15 cellular contexts compared by ENCODE assay signal in genomic region chr2:12479042-12479601, GRCh38.
DNase-seq lines count a peak whose midpoint lies in the region; ATAC-seq, FAIRE-seq and TF ChIP-seq lines count a peak whose summit lies in the region.
"Had no signal": no experiment of that assay in that cellular context is flagged by ENCODE, and none has a peak within 500 bp of the region (broad histone marks: within the 10 kb centered on the region; RNA-seq: fewer than 3 reads in every experiment).

No MANE protein-coding gene starts in this region.

- no TSS peak for BruUV-seq in IMR-90 (replicated peaks; lab: Mats Ljungman, UMichigan)
- no TSS peak for BruUV-seq in endothelial cell of umbilical vein (replicated peaks; lab: Mats Ljungman, UMichigan)

- no peak overlapping the region for H2AFZ ChIP-seq in IMR-90 (replicated peaks; ENCODE audit: low read length, poor library complexity)
- peak overlapping the region; percentile 90 for H2AFZ ChIP-seq in endothelial cell of umbilical vein (ENCODE audit: low read depth, low read length)
- peak overlapping the region; percentile 4 for H2AFZ ChIP-seq in parathyroid adenoma

- intact Hi-C loops in IMR-90 (cut with micrococcal nuclease) (no loop called here), endothelial cell of umbilical vein (cut with micrococcal nuclease) (loop anchor here (1.0 kb wide), 1 partner anchor 76 kb away; no protein-coding TSS in a partner anchor), left ventricle myocardium superior (cut with micrococcal nuclease) (no loop called here), body of pancreas (cut with DNase I) (no loop called here)

- H4K20me1 ChIP-seq in IMR-90 (ENCODE audit: insufficient read depth, low read length) (no peaks in the 10 kb centered on the region), endothelial cell of umbilical vein (replicated peaks; ENCODE audit: control insufficient read depth, extremely low read depth, insufficient read depth, low read length) (no peaks in the 10 kb centered on the region)

- no peak; the same call in 1 of the 2 replicates for ATAC-seq in IMR-90 (ENCODE audit: low read depth)
- ATAC-seq in left ventricle myocardium superior = no peak
- no peak for ATAC-seq in body of pancreas

- H3K36me3 ChIP-seq in IMR-90 (ENCODE audit: control insufficient read depth, insufficient read depth, low read length) (no peaks in the 10 kb centered on the region), endothelial cell of umbilical vein (ENCODE audit: control insufficient read depth in 2 of 2, extremely low read depth in 1 of 2, insufficient read depth in 2 of 2, low read length in 2 of 2) (no peaks in the 10 kb centered on the region), parathyroid adenoma (ENCODE audit: control insufficient read depth, insufficient read depth, low read length) (no peaks in the 10 kb centered on the region), body of pancreas (replicated peaks in 1 of 2; ENCODE audit: insufficient read depth in 1 of 2, low read depth in 2 of 2) (no peaks in the 10 kb centered on the region)

- no peak overlapping the region for H3K23ac ChIP-seq in IMR-90 (ENCODE audit: low read depth, low read length)

- WGBS in IMR-90 (ENCODE audit: extremely low coverage in 2 of 2, insufficient read length in 1 of 2), 2 experiments = no CpG with 5 or more reads among the region's 3 CpGs
- WGBS in body of pancreas, 2 donors = 28 to 40% methylated on average over 3 of the region's 3 CpGs

- peak overlapping the region; percentile 62; the same call in 1 of the 2 replicates for H3K4ac ChIP-seq in IMR-90 (ENCODE audit: low read depth, low read length)

- no peak overlapping the region for H3K9ac ChIP-seq in IMR-90 (ENCODE audit: low read depth, low read length)
- peak overlapping the region; percentile 65 for H3K9ac ChIP-seq in endothelial cell of umbilical vein (replicated peaks; ENCODE audit: extremely low read depth, insufficient read depth, low read length)
- no peak overlapping the region for H3K9ac ChIP-seq in parathyroid adenoma
- H3K9ac ChIP-seq: KMS-11 had no signal

- H3K4me2 ChIP-seq in IMR-90 (ENCODE audit: low read depth, low read length) (peak overlapping the region; percentile 20; the same call in 1 of the 2 replicates), endothelial cell of umbilical vein (ENCODE audit: insufficient read depth, low read length) (peak overlapping the region; percentile 78), parathyroid adenoma (ENCODE audit: low read length) (no peak overlapping the region)
- H3K4me2 ChIP-seq: KMS-11 had no signal

- TF ChIP-seq RAD21 in IMR-90 (IDR thresholded peaks at IDR 0.05; ENCODE audit: low read length) = no peak

- H3K14ac ChIP-seq in IMR-90 (replicated peaks; ENCODE audit: low read depth, low read length) = peak overlapping the region; percentile 23

- dilution Hi-C loops in IMR-90 (cut with HindIII; ENCODE audit: low sequenced_read_pairs, unreplicated experiment) (no loop called here), endothelial cell of umbilical vein (cut with MboI; ENCODE audit: extremely low pct_ligation_motif_present, low sequenced_read_pairs) (no loop called here)

- TF ChIP-seq POLR2A in IMR-90 (IDR thresholded peaks at IDR 0.05; ENCODE audit: low read depth, low read length) (no peak), endothelial cell of umbilical vein (IDR thresholded peaks at IDR 0.05; ENCODE audit: low read depth, low read length) (no peak), body of pancreas (IDR thresholded peaks at IDR 0.05) (no peak)

- CTCF ChIA-PET in IMR-90 (lab: Yijun Ruan, JAX) (no interaction called here), endothelial cell of umbilical vein (lab: Charles Lee) (no interaction called here)

- H2AK9ac ChIP-seq in IMR-90 (replicated peaks; ENCODE audit: low read depth, low read length, poor library complexity) = no peak overlapping the region

- H2BK5ac ChIP-seq in IMR-90 (ENCODE audit: low read depth, low read length, poor library complexity, severe bottlenecking) = no peak overlapping the region

- in situ Hi-C loops in IMR-90 (cut with MboI; ENCODE audit: low sequenced_read_pairs) = no loop called here

- H3K79me1 ChIP-seq in IMR-90 (ENCODE audit: low read depth in 1 of 2, low read length in 2 of 2) = no peaks in the 10 kb centered on the region

- no peak for TF ChIP-seq CTCF in IMR-90 (conservative IDR thresholded peaks at IDR 0.05; ENCODE audit: low read depth, low read length)
- no peak for TF ChIP-seq CTCF in endothelial cell of umbilical vein (IDR thresholded peaks at IDR 0.05; ENCODE audit: extremely low read depth in 1 of 2, insufficient read depth in 1 of 2, low read depth in 1 of 2, low read length in 2 of 2)
- TF ChIP-seq CTCF in parathyroid adenoma (IDR thresholded peaks at IDR 0.05) = no peak
- no peak for TF ChIP-seq CTCF in body of pancreas (IDR thresholded peaks at IDR 0.05)

- H2AK5ac ChIP-seq in IMR-90 (ENCODE audit: low read depth, low read length) = no peak overlapping the region

- no peak overlapping the region for H3K56ac ChIP-seq in IMR-90 (ENCODE audit: extremely low read depth, insufficient read depth, low read length)

- peak overlapping the region; percentile 28; the same call in 1 of the 2 replicates for H2BK120ac ChIP-seq in IMR-90 (ENCODE audit: low read depth, low read length)

- H3K4me1 ChIP-seq in IMR-90 (ENCODE audit: control insufficient read depth, insufficient read depth, low read length) (peaks cover 3% of the 10 kb centered on the region; the same call in 1 of the 2 replicates), endothelial cell of umbilical vein (ENCODE audit: control insufficient read depth, extremely low read depth, insufficient read depth, low read length) (peaks cover 20% of the 10 kb centered on the region), parathyroid adenoma (no peaks in the 10 kb centered on the region), body of pancreas (no peaks in the 10 kb centered on the region)

- no peaks in the 10 kb centered on the region for H3K79me2 ChIP-seq in endothelial cell of umbilical vein (ENCODE audit: control insufficient read depth, insufficient read depth, low read length)
- H3K79me2 ChIP-seq in parathyroid adenoma = no peaks in the 10 kb centered on the region

- DNase-seq in IMR-90 = peak; percentile 15
- DNase-seq in RPMI7951 (ENCODE audit: low read depth) = peak; percentile 27
- DNase-seq in endothelial cell of umbilical vein (ENCODE audit: low read depth, low spot score) = peak; percentile 69
- no peak for DNase-seq in NCI-H1417 treated with DMSO at 0.1 percent for 48 hours (lab: John Stamatoyannopoulos, UW)
- no peak for DNase-seq in left ventricle myocardium superior
- no peak for DNase-seq in body of pancreas
- DNase-seq: activated gamma-delta T cell treated with Interleukin-2 at 50 U/mL for 16 hours; effector memory CD4-positive, alpha-beta T cell; mesendoderm; NCI-H1694 treated with DMSO at 0.1 percent for 48 hours; NCI-H510A treated with DMSO at 0.1 percent for 48 hours; stimulated activated CD4-positive, alpha-beta T cell treated with anti-CD3 and anti-CD28 coated beads, Interleukin-1b, Interleukin-23, amount 100 ng/mL, for 48 hours; substantia nigra had no signal

- no peaks in the 10 kb centered on the region for H3K9me3 ChIP-seq in IMR-90 (ENCODE audit: control insufficient read depth, insufficient read depth, low read length)
- no peaks in the 10 kb centered on the region for H3K9me3 ChIP-seq in endothelial cell of umbilical vein (replicated peaks; ENCODE audit: control insufficient read depth, insufficient read depth, low read length)
- no peaks in the 10 kb centered on the region for H3K9me3 ChIP-seq in parathyroid adenoma (ENCODE audit: control insufficient read depth, low read length)
- H3K9me3 ChIP-seq in body of pancreas = no peaks in the 10 kb centered on the region

- no peak overlapping the region; the same call in 1 of the 2 replicates for H4K5ac ChIP-seq in IMR-90 (ENCODE audit: low read depth, low read length)

- H3K9me1 ChIP-seq in IMR-90 (ENCODE audit: insufficient read depth, low read length) = no peaks in the 10 kb centered on the region
- no peaks in the 10 kb centered on the region for H3K9me1 ChIP-seq in endothelial cell of umbilical vein (replicated peaks; ENCODE audit: control insufficient read depth, extremely low read depth, insufficient read depth, low read length)

- H3K4me3 ChIP-seq in IMR-90 (ENCODE audit: insufficient read depth, low read depth, low read length) (no peak overlapping the region), endothelial cell of umbilical vein (replicated peaks in 1 of 3; ENCODE audit: insufficient read depth in 1 of 3, low read depth in 1 of 3, low read length in 3 of 3) (peak overlapping the region in 1 of 3 experiments; percentile 11), parathyroid adenoma (ENCODE audit: low read depth, low read length) (no peak overlapping the region), body of pancreas (no peak overlapping the region)

- FAIRE-seq in endothelial cell of umbilical vein (lab: Jason Lieb, UNC) = no peak

- no peak overlapping the region for H4K8ac ChIP-seq in IMR-90 (ENCODE audit: low read depth in 2 of 2, low read length in 2 of 2)

- H4K91ac ChIP-seq in IMR-90 (ENCODE audit: insufficient read depth, low read depth, low read length) = peak overlapping the region; percentile 39; the same call in 1 of the 2 replicates

- H3K18ac ChIP-seq in IMR-90 (ENCODE audit: low read depth, low read length) = peak overlapping the region; percentile 24; the same call in 1 of the 2 replicates

- no peaks in the 10 kb centered on the region for H3K27me3 ChIP-seq in IMR-90 (ENCODE audit: control insufficient read depth, insufficient read depth, low read length)
- H3K27me3 ChIP-seq in endothelial cell of umbilical vein (ENCODE audit: control insufficient read depth in 2 of 2, insufficient read depth in 2 of 2, low read length in 2 of 2) = no peaks in the 10 kb centered on the region
- no peaks in the 10 kb centered on the region for H3K27me3 ChIP-seq in parathyroid adenoma (ENCODE audit: control insufficient read depth, insufficient read depth, low read length)
- no peaks in the 10 kb centered on the region for H3K27me3 ChIP-seq in body of pancreas

- H3K27ac ChIP-seq in IMR-90 (ENCODE audit: insufficient read depth, low read length) (no peak overlapping the region), endothelial cell of umbilical vein (ENCODE audit: insufficient read depth, low read depth, low read length) (peak overlapping the region; percentile 82), parathyroid adenoma (no peak overlapping the region), body of pancreas (no peak overlapping the region)
- H3K27ac ChIP-seq: KMS-11 had no signal

- H2BK15ac ChIP-seq in IMR-90 (ENCODE audit: low read depth, low read length) = peak overlapping the region; percentile 19; the same call in 1 of the 3 replicates

- H2BK20ac ChIP-seq in IMR-90 (ENCODE audit: low read depth, low read length) = peak overlapping the region; percentile 49; the same call in 1 of the 2 replicates

- POLR2A ChIA-PET in IMR-90 (lab: Charles Lee; ENCODE audit: unreplicated experiment) (no interaction called here), endothelial cell of umbilical vein (lab: Charles Lee) (no interaction called here)

TF ChIP-seq in IMR-90, 13 proteins besides CTCF, POLR2A, EP300 and RAD21 (continues in another document):
- no peak for TF ChIP-seq BHLHE40 (IDR thresholded peaks at IDR 0.05; ENCODE audit: low read depth, low read length)
- TF ChIP-seq CHD1 (IDR thresholded peaks at IDR 0.05; ENCODE audit: low read depth, low read length) = no peak

TF ChIP-seq in endothelial cell of umbilical vein, 7 proteins besides CTCF, POLR2A, EP300 and RAD21 (continues in another document):
- TF ChIP-seq JUN (IDR thresholded peaks at IDR 0.05; ENCODE audit: borderline replicate concordance, insufficient read depth, insufficient read length, low read depth) = peak; percentile 63

Comparison
In these comparisons a context has a peak if more than half of its experiments do, and no peak if none do; other contexts are left out.
1. DNase-seq: peak in IMR-90 (single experiment), RPMI7951 (single experiment) and endothelial cell of umbilical vein (single experiment); none in NCI-H1417 treated with DMSO at 0.1 percent for 48 hours (single experiment), left ventricle myocardium superior (single experiment) and body of pancreas (0 of 4).